In the genomic region with DNA sequence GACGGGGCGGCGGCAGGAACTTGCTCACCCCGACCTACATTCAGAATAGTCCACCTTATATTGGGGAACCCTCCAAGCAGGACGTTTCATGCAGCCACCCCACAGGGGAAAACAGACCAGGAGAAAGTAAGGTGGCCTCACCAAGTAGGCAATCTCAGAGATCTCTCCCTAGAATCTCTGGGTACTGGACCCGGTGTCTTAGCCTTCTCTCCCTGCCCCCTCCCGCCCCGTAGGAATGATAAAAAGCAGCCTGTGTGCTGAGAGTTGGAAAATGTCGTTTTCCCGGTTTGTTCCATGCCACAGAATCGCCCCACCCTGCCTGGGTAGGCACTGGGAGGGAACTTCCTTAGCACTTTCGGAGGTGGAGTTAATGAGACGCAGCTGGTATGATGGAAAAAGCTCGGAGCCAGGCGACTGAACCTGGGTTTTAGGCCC, we compare ENCODE assay signal across 8 cellular contexts. TPM values are rescaled to one million over a fixed set of nuclear protein-coding genes. Genes with fewer than 3 reads are reported as not detected.
A peak's percentile ranks its signal among the peaks of the same experiment; 100 is the strongest.
DNase-seq lines count a peak whose midpoint lies in the region; ATAC-seq, FAIRE-seq and TF ChIP-seq lines count a peak whose summit lies in the region.

No MANE protein-coding gene starts in this region.

- H3K9me3 ChIP-seq in thoracic aorta: no peaks in the 10 kb centered on the region

- no peak for TF ChIP-seq CTCF in cardiac fibroblast (IDR thresholded peaks at IDR 0.05; ENCODE audit: low read depth, low read length)
- no peak for TF ChIP-seq CTCF in thoracic aorta (IDR thresholded peaks at IDR 0.05)

- no peaks in the 10 kb centered on the region for H3K36me3 ChIP-seq in thoracic aorta

- H3K27me3 ChIP-seq in thoracic aorta (replicated peaks; ENCODE audit: insufficient read depth): no peaks in the 10 kb centered on the region

- FAIRE-seq in G401.6 (lab: Jason Lieb, UNC): peak; percentile 95

- ATAC-seq in thoracic aorta (ENCODE audit: insufficient number of reproducible peaks, low FRiP score, low read depth): peak; percentile 61
- ATAC-seq in GM21528 (IDR thresholded peaks at IDR 0.05; ENCODE audit: low FRiP score, unreplicated experiment): no peak
- no peak for ATAC-seq in HG02938 (IDR thresholded peaks at IDR 0.05; ENCODE audit: unreplicated experiment)

- H3K27ac ChIP-seq in thoracic aorta: peak overlapping the region; percentile 97

- H3K4me1 ChIP-seq in thoracic aorta (ENCODE audit: control insufficient read depth in 1 of 2, low read depth in 2 of 2): peaks cover 6 to 43% of the 10 kb centered on the region in 2 donors

- DNase-seq in LoVo (ENCODE audit: low spot score) (peak; percentile 73), cardiac fibroblast (ENCODE audit: low read depth in 2 of 2) (peak; percentile 72 to 88), kidney glomerular epithelial cell (lab: John Stamatoyannopoulos, UW) (peak; percentile 73), thoracic aorta (ENCODE audit: low spot score) (peak; percentile 27), NCI-H1417 treated with DMSO at 0.1 percent for 48 hours (lab: John Stamatoyannopoulos, UW) (no peak)

- H3K4me3 ChIP-seq in cardiac fibroblast (replicated peaks in 1 of 2; ENCODE audit: low read depth in 2 of 2, low read length in 2 of 2) (peak overlapping the region; percentile 70 to 92), thoracic aorta (peak overlapping the region; percentile 92)

RNA-seq across cellular contexts. Expression of a gene that starts 0.8 kb away (rescaled TPM):
- total RNA-seq in thoracic aorta: 10 to 100 TPM; 33.3 to 63.8 TPM

RNA-seq across cellular contexts. Expression of a gene that starts 50.8 kb away (rescaled TPM):
- total RNA-seq in thoracic aorta: 1 to 10 TPM in 1 of 2 donors, under 1 TPM in 1; under 0.01 to 1.8 TPM
